In genomic region chr3:4978259-4978965, GRCh38 we compare ENCODE assay signal across 8 cellular contexts. TPM values are rescaled to one million over a fixed set of nuclear protein-coding genes. Genes with fewer than 3 reads are reported as not detected.
A peak's percentile ranks its signal among the peaks of the same experiment; 100 is the strongest.
DNase-seq lines count a peak whose midpoint lies in the region; ATAC-seq, FAIRE-seq and TF ChIP-seq lines count a peak whose summit lies in the region.

No MANE protein-coding gene starts in this region.

- CTCF ChIA-PET in Panc1 (lab: Charles Lee), result interaction anchor here (0.7 to 1.3 kb wide), 3 partner anchors 258 to 267 kb away, joined by 3 to 7 read pairs (median 4); no protein-coding TSS in a partner anchor

- no peaks in the 10 kb centered on the region for H3K9me3 ChIP-seq in Panc1 (ENCODE audit: control insufficient read depth, insufficient read depth, low read depth, low read length)

- H3K4me3 ChIP-seq in Panc1 (ENCODE audit: low read depth in 2 of 2, low read length in 2 of 2) (peak overlapping the region; percentile 54 to 58), fibroblast of pulmonary artery (replicated peaks; ENCODE audit: low read depth, low read length) (peak overlapping the region; percentile 52)

- H3K36me3 ChIP-seq in Panc1 (ENCODE audit: control insufficient read depth, insufficient read depth, low read length), result peaks cover 13% of the 10 kb centered on the region

- no peaks in the 10 kb centered on the region for H3K27me3 ChIP-seq in Panc1 (ENCODE audit: control insufficient read depth, insufficient read depth, low read length)

- peak; percentile 84 for DNase-seq in DMS 273 treated with DMSO at 0.1 percent for 48 hours (lab: John Stamatoyannopoulos, UW)
- DNase-seq in HTR-8/SVneo (ENCODE audit: insufficient read length, low spot score), result peak; percentile 88
- DNase-seq in Panc1 (ENCODE audit: low read depth, low spot score), result no peak
- DNase-seq in activated effector memory CD4-positive, alpha-beta T cell treated with Interleukin-2 at 50 U/mL for 16 hours, result peak; percentile 67
- DNase-seq in fibroblast of pulmonary artery (ENCODE audit: low read depth), result peak; percentile 99
- peak in 1 of 2 donors; percentile 94 for DNase-seq in stimulated activated naive CD8-positive, alpha-beta T cell treated with anti-CD3 and anti-CD28 coated beads, Interleukin-15, amount 100 ng/mL, for 72 hours

- in situ Hi-C loops in Panc1 (cut with HindIII; ENCODE audit: low pct_unique_long_range_greater_than_20kb, low sequenced_read_pairs), result no loop called here

- 0 out of 2 replicates have a peak, but pooled peaks have one; percentile 15 for TF ChIP-seq CTCF in Panc1 (IDR thresholded peaks at IDR 0.05)
- no peak for TF ChIP-seq CTCF in fibroblast of pulmonary artery (IDR thresholded peaks at IDR 0.05; ENCODE audit: low read length, missing control alignments)
- no peak for TF ChIP-seq CTCF in nephron (IDR thresholded peaks at IDR 0.05; ENCODE audit: unreplicated experiment in 3 of 3)

- peaks cover 15% of the 10 kb centered on the region for H3K36me3 Mint-ChIP-seq in nephron (ENCODE audit: low read depth)

- H3K4me3 Mint-ChIP-seq in nephron, result peak overlapping the region; percentile 87 to 99 (median 93)
- peak overlapping the region; percentile 93 to 99 for H3K4me3 Mint-ChIP-seq in stimulated activated naive CD8-positive, alpha-beta T cell treated with anti-CD3 and anti-CD28 coated beads, Interleukin-15, amount 100 ng/mL, for 72 hours

- peaks cover 39% of the 10 kb centered on the region for H3K27me3 Mint-ChIP-seq in nephron (ENCODE audit: low read depth)
- H3K27me3 Mint-ChIP-seq in stimulated activated naive CD8-positive, alpha-beta T cell treated with anti-CD3 and anti-CD28 coated beads, Interleukin-15, amount 100 ng/mL, for 72 hours, result no peaks in the 10 kb centered on the region

- FAIRE-seq in HTR-8/SVneo (lab: Jason Lieb, UNC), result peak; percentile 77

- H3K4me1 Mint-ChIP-seq in nephron, result peaks cover 47% of the 10 kb centered on the region
- H3K4me1 Mint-ChIP-seq in stimulated activated naive CD8-positive, alpha-beta T cell treated with anti-CD3 and anti-CD28 coated beads, Interleukin-15, amount 100 ng/mL, for 72 hours, result peaks cover 37% of the 10 kb centered on the region

- H3K27ac Mint-ChIP-seq in nephron, result peak overlapping the region; percentile 94 to 98 (median 96)
- H3K27ac Mint-ChIP-seq in stimulated activated naive CD8-positive, alpha-beta T cell treated with anti-CD3 and anti-CD28 coated beads, Interleukin-15, amount 100 ng/mL, for 72 hours, result peak overlapping the region; percentile 99 to 100

- no TSS peak for BruUV-seq in Panc1 (replicated peaks; lab: Mats Ljungman, UMichigan)

- intact Hi-C loops in Panc1 (cut with micrococcal nuclease; ENCODE audit: unreplicated experiment), result loop anchor here (5.0 kb wide), 1 partner anchor 321 kb away; no protein-coding TSS in a partner anchor

- POLR2A ChIA-PET in Panc1 (lab: Charles Lee), result interaction anchor here (0.6 to 2.9 kb wide), 12 partner anchors 9 to 302 kb away, joined by 3 to 25 read pairs (median 6); no protein-coding TSS in a partner anchor

- no peaks in the 10 kb centered on the region for H3K9me3 Mint-ChIP-seq in nephron
- no peaks in the 10 kb centered on the region for H3K9me3 Mint-ChIP-seq in stimulated activated naive CD8-positive, alpha-beta T cell treated with anti-CD3 and anti-CD28 coated beads, Interleukin-15, amount 100 ng/mL, for 72 hours

- H3K27ac ChIP-seq in Panc1 (ENCODE audit: low read length), result peak overlapping the region; percentile 97

- H3K4me1 ChIP-seq in Panc1 (ENCODE audit: control insufficient read depth, insufficient read depth, low read length), result peaks cover 18% of the 10 kb centered on the region

- ATAC-seq in GM21381 (IDR thresholded peaks at IDR 0.05; ENCODE audit: unreplicated experiment) (peak; percentile 40), Panc1 (peak; percentile 76)
- peak; percentile 65 for ATAC-seq in stimulated activated naive CD8-positive, alpha-beta T cell treated with anti-CD3 and anti-CD28 coated beads, Interleukin-15, amount 100 ng/mL, for 72 hours

RNA-seq across cellular contexts. Expression of gene BHLHE40, which starts 0.8 kb away (rescaled TPM):
- 78.4 TPM for total RNA-seq in Panc1 (2021; ENCODE audit: unreplicated experiment)
- 63.8 TPM for polyA plus RNA-seq in Panc1 (2012; ENCODE audit: insufficient read length)
